ENCODE assay signal across 9 cellular contexts in genomic region chr3:31695280-31696008, GRCh38.
DNase-seq lines count a peak whose midpoint lies in the region; TF ChIP-seq lines count a peak whose summit lies in the region.
"Had no signal": no experiment of that assay in that cellular context is flagged by ENCODE, and none has a peak within 500 bp of the region (broad histone marks: within the 10 kb centered on the region; RNA-seq: fewer than 3 reads in every experiment).

No MANE protein-coding gene starts in this region.

- in situ Hi-C loops in GM13976 (cut with MboI; ENCODE audit: low sequenced_read_pairs, unreplicated experiment), result no loop called here

- H3K4me3 Mint-ChIP-seq in progenitor cell of endocrine pancreas (ENCODE audit: low read depth), result no peak overlapping the region
- H3K4me3 Mint-ChIP-seq: stimulated activated memory B cell treated with anti-CD40 and anti-IgM and Interleukin-4, amounts not matched to agents 10 μg/mL and 1 μg/mL and 100 μg/mL, for 72 hours had no signal

- no peak overlapping the region for H3K27ac Mint-ChIP-seq in progenitor cell of endocrine pancreas
- H3K27ac Mint-ChIP-seq: stimulated activated memory B cell treated with anti-CD40 and anti-IgM and Interleukin-4, amounts not matched to agents 10 μg/mL and 1 μg/mL and 100 μg/mL, for 72 hours had no signal

- TF ChIP-seq CTCF in GM13976 (IDR thresholded peaks at IDR 0.05; ENCODE audit: borderline replicate concordance, control extremely low read depth, extremely low read depth, insufficient read depth, missing control alignments), result peak; percentile 27
- peak; percentile 47 for TF ChIP-seq CTCF in progenitor cell of endocrine pancreas (IDR thresholded peaks at IDR 0.05; ENCODE audit: unreplicated experiment)

- no peaks in the 10 kb centered on the region for H3K9me3 Mint-ChIP-seq in progenitor cell of endocrine pancreas (ENCODE audit: low read depth)

- peaks cover 4% of the 10 kb centered on the region for H3K36me3 Mint-ChIP-seq in progenitor cell of endocrine pancreas (ENCODE audit: insufficient read depth)

- no peak for DNase-seq in GM13976 (ENCODE audit: low spot score)
- DNase-seq in HT-29 (ENCODE audit: low spot score), result peak; percentile 24
- peak; percentile 12 for DNase-seq in activated T-cell treated with anti-CD3 and anti-CD28 coated beads for 4 hours
- no peak for DNase-seq in progenitor cell of endocrine pancreas (ENCODE audit: low spot score, unreplicated experiment)
- no peak for DNase-seq in NCI-H226
- DNase-seq in middle frontal gyrus (ENCODE audit: extremely low spot score, low spot score), result no peak
- no peak for DNase-seq in globus pallidus (ENCODE audit: low spot score)
- DNase-seq in NCI-H187 (lab: John Stamatoyannopoulos, UW), result no peak

- no peaks in the 10 kb centered on the region for H3K4me1 Mint-ChIP-seq in progenitor cell of endocrine pancreas (ENCODE audit: low read depth)

- no peaks in the 10 kb centered on the region for H3K27me3 Mint-ChIP-seq in progenitor cell of endocrine pancreas
- H3K27me3 Mint-ChIP-seq: stimulated activated memory B cell treated with anti-CD40 and anti-IgM and Interleukin-4, amounts not matched to agents 10 μg/mL and 1 μg/mL and 100 μg/mL, for 72 hours had no signal

Comparison
In these comparisons a context has a peak if more than half of its experiments do, and no peak if none do; other contexts are left out.
1. DNase-seq: peak in HT-29 (single experiment) and activated T-cell treated with anti-CD3 and anti-CD28 coated beads for 4 hours (single experiment); none in GM13976 (single experiment), progenitor cell of endocrine pancreas (single experiment), NCI-H226 (single experiment), middle frontal gyrus (single experiment), globus pallidus (single experiment) and NCI-H187 (0 of 2).